Comparison of ENCODE assay signal across 1 cellular context in the genomic region with DNA sequence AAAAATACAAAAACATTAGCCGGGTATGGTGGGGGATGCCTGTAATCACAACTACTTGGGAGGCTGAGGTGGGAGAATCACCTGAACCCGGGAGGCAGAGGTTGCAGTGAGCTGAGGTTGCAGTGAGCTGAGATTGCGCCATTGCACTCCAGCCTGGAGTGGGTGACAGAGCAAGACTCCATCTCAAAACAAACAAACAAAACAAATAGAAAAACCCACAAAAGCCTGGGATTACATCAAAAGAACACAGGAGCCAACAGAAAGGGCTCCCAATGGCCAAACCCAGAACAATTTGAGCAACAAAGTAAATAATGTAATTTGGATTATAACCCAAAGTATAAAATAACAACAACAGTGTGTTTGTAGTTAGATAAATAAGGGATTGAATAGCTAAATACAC.
TF ChIP-seq lines count a peak whose summit lies in the region.

No MANE protein-coding gene starts in this region.

TF ChIP-seq in HepG2, 621 proteins besides CTCF, POLR2A, EP300 and RAD21 (continued from another document and continues in another):
- peak; percentile 86 for TF ChIP-seq FOXA3 (CRISPR knock-in tag; IDR thresholded peaks at IDR 0.05)
- peak; percentile 15; the same call in 1 of the 2 replicates for TF ChIP-seq SMC3 (IDR thresholded peaks at IDR 0.05; ENCODE audit: low read length)
- TF ChIP-seq, protein P1, sequence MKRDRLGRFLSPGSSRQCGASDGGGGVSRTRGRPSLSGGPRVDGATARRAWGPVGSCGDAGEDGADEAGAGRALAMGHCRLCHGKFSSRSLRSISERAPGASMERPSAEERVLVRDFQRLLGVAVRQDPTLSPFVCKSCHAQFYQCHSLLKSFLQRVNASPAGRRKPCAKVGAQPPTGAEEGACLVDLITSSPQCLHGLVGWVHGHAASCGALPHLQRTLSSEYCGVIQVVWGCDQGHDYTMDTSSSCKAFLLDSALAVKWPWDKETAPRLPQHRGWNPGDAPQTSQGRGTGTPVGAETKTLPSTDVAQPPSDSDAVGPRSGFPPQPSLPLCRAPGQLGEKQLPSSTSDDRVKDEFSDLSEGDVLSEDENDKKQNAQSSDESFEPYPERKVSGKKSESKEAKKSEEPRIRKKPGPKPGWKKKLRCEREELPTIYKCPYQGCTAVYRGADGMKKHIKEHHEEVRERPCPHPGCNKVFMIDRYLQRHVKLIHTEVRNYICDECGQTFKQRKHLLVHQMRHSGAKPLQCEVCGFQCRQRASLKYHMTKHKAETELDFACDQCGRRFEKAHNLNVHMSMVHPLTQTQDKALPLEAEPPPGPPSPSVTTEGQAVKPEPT (CRISPR knock-in tag; IDR thresholded peaks at IDR 0.05; ENCODE audit: low read depth): no peak
- 0 out of 2 replicates have a peak, but pooled peaks have one; percentile 30 for TF ChIP-seq CBX5 (CRISPR knock-in tag; IDR thresholded peaks at IDR 0.05; ENCODE audit: borderline replicate concordance)
- TF ChIP-seq ISL2 (CRISPR knock-in tag; IDR thresholded peaks at IDR 0.05): 0 out of 2 replicates have a peak, but pooled peaks have one; percentile 30
- peak; percentile 69; the same call in 1 of the 2 replicates for TF ChIP-seq NCOA2 (CRISPR knock-in tag; IDR thresholded peaks at IDR 0.05)
- peak; percentile 60; the same call in 1 of the 2 replicates for TF ChIP-seq PITX1 (CRISPR knock-in tag; IDR thresholded peaks at IDR 0.05)
- TF ChIP-seq GABPB1 (CRISPR knock-in tag; IDR thresholded peaks at IDR 0.05): peak; percentile 47
- peak; percentile 70; the same call in 1 of the 2 replicates for TF ChIP-seq NCOR1 (IDR thresholded peaks at IDR 0.05; ENCODE audit: borderline replicate concordance, low read length)
- TF ChIP-seq CEBPG (CRISPR knock-in tag; IDR thresholded peaks at IDR 0.05): peak; percentile 84
- no peak for TF ChIP-seq ZSCAN31 (CRISPR knock-in tag; IDR thresholded peaks at IDR 0.05; ENCODE audit: low read depth)
- peak; percentile 63 for TF ChIP-seq RARA (CRISPR knock-in tag; IDR thresholded peaks at IDR 0.05)
- peak; percentile 8; the same call in 1 of the 2 replicates for TF ChIP-seq MAFF (IDR thresholded peaks at IDR 0.05; ENCODE audit: low read depth, low read length)
- TF ChIP-seq, protein P2, sequence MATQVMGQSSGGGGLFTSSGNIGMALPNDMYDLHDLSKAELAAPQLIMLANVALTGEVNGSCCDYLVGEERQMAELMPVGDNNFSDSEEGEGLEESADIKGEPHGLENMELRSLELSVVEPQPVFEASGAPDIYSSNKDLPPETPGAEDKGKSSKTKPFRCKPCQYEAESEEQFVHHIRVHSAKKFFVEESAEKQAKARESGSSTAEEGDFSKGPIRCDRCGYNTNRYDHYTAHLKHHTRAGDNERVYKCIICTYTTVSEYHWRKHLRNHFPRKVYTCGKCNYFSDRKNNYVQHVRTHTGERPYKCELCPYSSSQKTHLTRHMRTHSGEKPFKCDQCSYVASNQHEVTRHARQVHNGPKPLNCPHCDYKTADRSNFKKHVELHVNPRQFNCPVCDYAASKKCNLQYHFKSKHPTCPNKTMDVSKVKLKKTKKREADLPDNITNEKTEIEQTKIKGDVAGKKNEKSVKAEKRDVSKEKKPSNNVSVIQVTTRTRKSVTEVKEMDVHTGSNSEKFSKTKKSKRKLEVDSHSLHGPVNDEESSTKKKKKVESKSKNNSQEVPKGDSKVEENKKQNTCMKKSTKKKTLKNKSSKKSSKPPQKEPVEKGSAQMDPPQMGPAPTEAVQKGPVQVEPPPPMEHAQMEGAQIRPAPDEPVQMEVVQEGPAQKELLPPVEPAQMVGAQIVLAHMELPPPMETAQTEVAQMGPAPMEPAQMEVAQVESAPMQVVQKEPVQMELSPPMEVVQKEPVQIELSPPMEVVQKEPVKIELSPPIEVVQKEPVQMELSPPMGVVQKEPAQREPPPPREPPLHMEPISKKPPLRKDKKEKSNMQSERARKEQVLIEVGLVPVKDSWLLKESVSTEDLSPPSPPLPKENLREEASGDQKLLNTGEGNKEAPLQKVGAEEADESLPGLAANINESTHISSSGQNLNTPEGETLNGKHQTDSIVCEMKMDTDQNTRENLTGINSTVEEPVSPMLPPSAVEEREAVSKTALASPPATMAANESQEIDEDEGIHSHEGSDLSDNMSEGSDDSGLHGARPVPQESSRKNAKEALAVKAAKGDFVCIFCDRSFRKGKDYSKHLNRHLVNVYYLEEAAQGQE (IDR thresholded peaks at IDR 0.05; ENCODE audit: borderline replicate concordance in 1 of 2, low read depth in 1 of 2, low read length in 2 of 2): peak in 1 of 2 experiments; percentile 41; a peak in 1 of 4 replicates
- TF ChIP-seq, protein P3, sequence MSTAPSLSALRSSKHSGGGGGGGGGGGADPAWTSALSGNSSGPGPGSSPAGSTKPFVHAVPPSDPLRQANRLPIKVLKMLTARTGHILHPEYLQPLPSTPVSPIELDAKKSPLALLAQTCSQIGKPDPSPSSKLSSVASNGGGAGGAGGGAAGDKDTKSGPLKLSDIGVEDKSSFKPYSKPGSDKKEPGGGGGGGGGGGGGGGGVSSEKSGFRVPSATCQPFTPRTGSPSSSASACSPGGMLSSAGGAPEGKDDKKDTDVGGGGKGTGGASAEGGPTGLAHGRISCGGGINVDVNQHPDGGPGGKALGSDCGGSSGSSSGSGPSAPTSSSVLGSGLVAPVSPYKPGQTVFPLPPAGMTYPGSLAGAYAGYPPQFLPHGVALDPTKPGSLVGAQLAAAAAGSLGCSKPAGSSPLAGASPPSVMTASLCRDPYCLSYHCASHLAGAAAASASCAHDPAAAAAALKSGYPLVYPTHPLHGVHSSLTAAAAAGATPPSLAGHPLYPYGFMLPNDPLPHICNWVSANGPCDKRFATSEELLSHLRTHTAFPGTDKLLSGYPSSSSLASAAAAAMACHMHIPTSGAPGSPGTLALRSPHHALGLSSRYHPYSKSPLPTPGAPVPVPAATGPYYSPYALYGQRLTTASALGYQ (CRISPR knock-in tag; IDR thresholded peaks at IDR 0.05): peak; percentile 41; the same call in 1 of the 2 replicates
- 0 out of 2 replicates have a peak, but pooled peaks have one; percentile 55 for TF ChIP-seq EHMT2 (IDR thresholded peaks at IDR 0.05; ENCODE audit: borderline replicate concordance, low read depth, low read length)
- TF ChIP-seq RELA (CRISPR knock-in tag; IDR thresholded peaks at IDR 0.05): no peak
- TF ChIP-seq ZNF451 (CRISPR knock-in tag; IDR thresholded peaks at IDR 0.05): no peak
- peak; percentile 61; the same call in 1 of the 2 replicates for TF ChIP-seq ZBED4 (CRISPR knock-in tag; IDR thresholded peaks at IDR 0.05; ENCODE audit: borderline replicate concordance)
- peak; percentile 61; the same call in 1 of the 2 replicates for TF ChIP-seq NFIC (IDR thresholded peaks at IDR 0.05; ENCODE audit: low read length)
- TF ChIP-seq KAT8 (CRISPR knock-in tag; IDR thresholded peaks at IDR 0.05): peak; percentile 41; the same call in 1 of the 2 replicates
- TF ChIP-seq KLF6 (CRISPR knock-in tag; IDR thresholded peaks at IDR 0.05): peak; percentile 53; the same call in 1 of the 2 replicates
- TF ChIP-seq SOX6 (IDR thresholded peaks at IDR 0.05): no peak
- TF ChIP-seq SOX6 (CRISPR knock-in tag; IDR thresholded peaks at IDR 0.05): peak; percentile 92
- no peak for TF ChIP-seq KMT2A (CRISPR knock-in tag; IDR thresholded peaks at IDR 0.05)
- peak; percentile 73 for TF ChIP-seq ZNF670 (CRISPR knock-in tag; IDR thresholded peaks at IDR 0.05; ENCODE audit: borderline replicate concordance)
- no peak for TF ChIP-seq ATM (IDR thresholded peaks at IDR 0.05; ENCODE audit: borderline replicate concordance)
- TF ChIP-seq RXRA (CRISPR knock-in tag; IDR thresholded peaks at IDR 0.05): 0 out of 2 replicates have a peak, but pooled peaks have one; percentile 13
- no peak for TF ChIP-seq CENPX (CRISPR knock-in tag; IDR thresholded peaks at IDR 0.05)
- peak; percentile 55; the same call in 1 of the 2 replicates for TF ChIP-seq NR2C2 (CRISPR knock-in tag; IDR thresholded peaks at IDR 0.05; ENCODE audit: borderline replicate concordance)
- peak; percentile 41; the same call in 1 of the 2 replicates for TF ChIP-seq MED1 (CRISPR knock-in tag; IDR thresholded peaks at IDR 0.05)
- TF ChIP-seq SNAI1 (CRISPR knock-in tag; IDR thresholded peaks at IDR 0.05; ENCODE audit: borderline replicate concordance): no peak
- no peak for TF ChIP-seq ZSCAN29 (CRISPR knock-in tag; conservative IDR thresholded peaks at IDR 0.05)
- TF ChIP-seq TRIM24 (CRISPR knock-in tag; IDR thresholded peaks at IDR 0.05): peak; percentile 37; the same call in 1 of the 2 replicates
- peak; percentile 25; the same call in 1 of the 2 replicates for TF ChIP-seq SIX1 (CRISPR knock-in tag; IDR thresholded peaks at IDR 0.05; ENCODE audit: borderline replicate concordance)
- 0 out of 2 replicates have a peak, but pooled peaks have one; percentile 54 for TF ChIP-seq FOXA1 (IDR thresholded peaks at IDR 0.05)
- peak; percentile 71 for TF ChIP-seq FOXA1 (CRISPR knock-in tag; IDR thresholded peaks at IDR 0.05)
- no peak for TF ChIP-seq ATAD3A (CRISPR knock-in tag; IDR thresholded peaks at IDR 0.05)
- TF ChIP-seq IKZF5 (CRISPR knock-in tag; IDR thresholded peaks at IDR 0.05): peak; percentile 27; the same call in 1 of the 2 replicates
- no peak for TF ChIP-seq PAWR (CRISPR knock-in tag; IDR thresholded peaks at IDR 0.05; ENCODE audit: borderline replicate concordance)
- TF ChIP-seq FOSL2 (CRISPR knock-in tag; IDR thresholded peaks at IDR 0.05): peak; percentile 81
- TF ChIP-seq HNF1A (IDR thresholded peaks at IDR 0.05; ENCODE audit: low read depth): 0 out of 2 replicates have a peak, but pooled peaks have one; percentile 28
- TF ChIP-seq HNF1A (CRISPR knock-in tag; IDR thresholded peaks at IDR 0.05; ENCODE audit: borderline replicate concordance): no peak
